16 cellular contexts compared by ENCODE assay signal in genomic region chr4:1182313-1182712, GRCh38. TPM values are rescaled to one million over a fixed set of nuclear protein-coding genes. Genes with fewer than 3 reads are reported as not detected.
DNase-seq lines count a peak whose midpoint lies in the region; ATAC-seq, FAIRE-seq and TF ChIP-seq lines count a peak whose summit lies in the region.
"Had no signal": no experiment of that assay in that cellular context is flagged by ENCODE, and none has a peak within 500 bp of the region (broad histone marks: within the 10 kb centered on the region; RNA-seq: fewer than 3 reads in every experiment).

No MANE protein-coding gene starts in this region.

- peak overlapping the region; percentile 52 for H3K27ac Mint-ChIP-seq in T-helper 2 cell treated with Interferon-gamma antibody and Interleukin-4, amounts not matched to agents 5 μg/mL and 100 μg/mL, for 36 hours
- H3K27ac Mint-ChIP-seq in stimulated activated effector memory CD8-positive, alpha-beta T cell treated with anti-CD3 and anti-CD28 coated beads, Interleukin-12 subunit alpha, Interleukin-12 subunit beta, amount 100 ng/mL, for 72 hours = peak overlapping the region; percentile 30
- H3K27ac Mint-ChIP-seq in activated CD8-positive, alpha-beta T cell treated with anti-CD3 and anti-CD28 coated beads, Interleukin-2, amount 10 ng/mL, durations not matched to agents 7 days and 5 days = no peak overlapping the region
- H3K27ac Mint-ChIP-seq: GM23338 had no signal

- intact Hi-C loops in IMR-90 (cut with micrococcal nuclease) = no loop called here

- BruUV-seq in IMR-90 (replicated peaks; lab: Mats Ljungman, UMichigan) = no TSS peak

- no peak overlapping the region for H2BK15ac ChIP-seq in IMR-90 (ENCODE audit: low read depth, low read length)

- H3K18ac ChIP-seq in IMR-90 (ENCODE audit: low read depth, low read length) = no peak overlapping the region; the same call in 1 of the 2 replicates

- TF ChIP-seq RAD21 in IMR-90 (IDR thresholded peaks at IDR 0.05; ENCODE audit: low read length) = no peak

- in situ Hi-C loops in IMR-90 (cut with MboI; ENCODE audit: low sequenced_read_pairs) = no loop called here

- H3K27me3 ChIP-seq in IMR-90 (ENCODE audit: control insufficient read depth, insufficient read depth, low read length) = no peaks in the 10 kb centered on the region
- H3K27me3 ChIP-seq: BLaER1 had no signal

- no peak overlapping the region for H3K4me2 ChIP-seq in IMR-90 (ENCODE audit: low read depth, low read length)
- H3K4me2 ChIP-seq: BLaER1, GM23338 had no signal

- POLR2A ChIA-PET in IMR-90 (lab: Charles Lee; ENCODE audit: unreplicated experiment) = no interaction called here
- POLR2A ChIA-PET in activated CD8-positive, alpha-beta T cell treated with anti-CD3 and anti-CD28 coated beads, Interleukin-2, amount 10 ng/mL, durations not matched to agents 7 days and 5 days (lab: Charles Lee) = no interaction called here

- H3K27me3 Mint-ChIP-seq in T-helper 2 cell treated with Interferon-gamma antibody and Interleukin-4, amounts not matched to agents 5 μg/mL and 100 μg/mL, for 36 hours (ENCODE audit: low read depth) = no peaks in the 10 kb centered on the region
- H3K27me3 Mint-ChIP-seq in activated CD8-positive, alpha-beta T cell treated with anti-CD3 and anti-CD28 coated beads, Interleukin-2, amount 10 ng/mL, durations not matched to agents 7 days and 5 days (ENCODE audit: low read depth) = peaks cover 2% of the 10 kb centered on the region

- peaks cover 48% of the 10 kb centered on the region for H3K36me3 Mint-ChIP-seq in T-helper 2 cell treated with Interferon-gamma antibody and Interleukin-4, amounts not matched to agents 5 μg/mL and 100 μg/mL, for 36 hours (ENCODE audit: low read depth)
- peaks cover 4% of the 10 kb centered on the region for H3K36me3 Mint-ChIP-seq in stimulated activated effector memory CD8-positive, alpha-beta T cell treated with anti-CD3 and anti-CD28 coated beads, Interleukin-12 subunit alpha, Interleukin-12 subunit beta, amount 100 ng/mL, for 72 hours
- H3K36me3 Mint-ChIP-seq in activated CD8-positive, alpha-beta T cell treated with anti-CD3 and anti-CD28 coated beads, Interleukin-2, amount 10 ng/mL, durations not matched to agents 7 days and 5 days (ENCODE audit: low read depth) = peaks cover 30% of the 10 kb centered on the region

- TF ChIP-seq CTCF in IMR-90 (conservative IDR thresholded peaks at IDR 0.05; ENCODE audit: low read depth, low read length) = no peak

- no peak overlapping the region for H2AK9ac ChIP-seq in IMR-90 (replicated peaks; ENCODE audit: low read depth, low read length, poor library complexity)

- H3K27ac ChIP-seq in IMR-90 (ENCODE audit: insufficient read depth, low read length) = no peak overlapping the region
- H3K27ac ChIP-seq: BLaER1 had no signal

- H2AFZ ChIP-seq in IMR-90 (replicated peaks; ENCODE audit: low read length, poor library complexity) = no peak overlapping the region
- H2AFZ ChIP-seq: GM23338 had no signal

- no peak overlapping the region; the same call in 1 of the 2 replicates for H4K5ac ChIP-seq in IMR-90 (ENCODE audit: low read depth, low read length)

- H3K4me1 ChIP-seq in IMR-90 (ENCODE audit: control insufficient read depth, insufficient read depth, low read length) = peaks cover 12% of the 10 kb centered on the region

- peaks cover 23% of the 10 kb centered on the region for H3K4me1 Mint-ChIP-seq in T-helper 2 cell treated with Interferon-gamma antibody and Interleukin-4, amounts not matched to agents 5 μg/mL and 100 μg/mL, for 36 hours (ENCODE audit: low read depth)
- H3K4me1 Mint-ChIP-seq in stimulated activated effector memory CD8-positive, alpha-beta T cell treated with anti-CD3 and anti-CD28 coated beads, Interleukin-12 subunit alpha, Interleukin-12 subunit beta, amount 100 ng/mL, for 72 hours = peaks cover 64% of the 10 kb centered on the region
- H3K4me1 Mint-ChIP-seq in activated CD8-positive, alpha-beta T cell treated with anti-CD3 and anti-CD28 coated beads, Interleukin-2, amount 10 ng/mL, durations not matched to agents 7 days and 5 days (ENCODE audit: low read depth) = peaks cover 44% of the 10 kb centered on the region
- H3K4me1 Mint-ChIP-seq: GM23338 had no signal

- H3K23ac ChIP-seq in IMR-90 (ENCODE audit: low read depth, low read length) = no peak overlapping the region

- peak; percentile 3 for FAIRE-seq in frontal cortex (lab: Jason Lieb, UNC)
- FAIRE-seq: GM18507 had no signal

- H3K56ac ChIP-seq in IMR-90 (ENCODE audit: extremely low read depth, insufficient read depth, low read length) = no peak overlapping the region

- H2BK20ac ChIP-seq in IMR-90 (ENCODE audit: low read depth, low read length) = no peak overlapping the region

- H3K9me1 ChIP-seq in IMR-90 (ENCODE audit: insufficient read depth, low read length) = no peaks in the 10 kb centered on the region

- H2BK120ac ChIP-seq in IMR-90 (ENCODE audit: low read depth, low read length) = peak overlapping the region; percentile 85

- no peak for ATAC-seq in IMR-90 (ENCODE audit: low read depth)
- no peak for ATAC-seq in stimulated activated effector memory CD8-positive, alpha-beta T cell treated with anti-CD3 and anti-CD28 coated beads, Interleukin-12 subunit alpha, Interleukin-12 subunit beta, amount 100 ng/mL, for 72 hours
- no peak for ATAC-seq in activated CD8-positive, alpha-beta T cell treated with anti-CD3 and anti-CD28 coated beads, Interleukin-2, amount 10 ng/mL, durations not matched to agents 7 days and 5 days
- ATAC-seq: GM23338 had no signal

- peak overlapping the region; percentile 96 for H2BK5ac ChIP-seq in IMR-90 (ENCODE audit: low read depth, low read length, poor library complexity, severe bottlenecking)

- DNase-seq in T-helper 2 cell treated with Interferon-gamma antibody and Interleukin-4, amounts not matched to agents 5 μg/mL and 100 μg/mL, for 36 hours (ENCODE audit: low spot score) = no peak
- DNase-seq in T-helper 2 cell = no peak
- DNase-seq in IMR-90 = no peak
- DNase-seq in frontal cortex (ENCODE audit: low spot score in 2 of 2) = no peak
- no peak for DNase-seq in stimulated activated effector memory CD8-positive, alpha-beta T cell treated with anti-CD3 and anti-CD28 coated beads, Interleukin-12 subunit alpha, Interleukin-12 subunit beta, amount 100 ng/mL, for 72 hours (ENCODE audit: low spot score in 2 of 2)
- no peak for DNase-seq in activated CD8-positive, alpha-beta T cell treated with anti-CD3 and anti-CD28 coated beads, Interleukin-2, amount 10 ng/mL, durations not matched to agents 7 days and 5 days
- DNase-seq in stimulated activated CD8-positive, alpha-beta memory T cell treated with anti-CD3 and anti-CD28 coated beads, Interleukin-4, amount 100 ng/mL, for 48 hours = no peak
- DNase-seq: 8988T, AML-193, Calu3, DMS 273 treated with DMSO at 0.1 percent for 48 hours, H7 had no signal

- no peak overlapping the region for H3K14ac ChIP-seq in IMR-90 (replicated peaks; ENCODE audit: low read depth, low read length)

- H4K20me1 ChIP-seq in IMR-90 (ENCODE audit: insufficient read depth, low read length) = no peaks in the 10 kb centered on the region
- H4K20me1 ChIP-seq: BLaER1 had no signal

- H3K36me3 ChIP-seq in IMR-90 (ENCODE audit: control insufficient read depth, insufficient read depth, low read length) = no peaks in the 10 kb centered on the region
- H3K36me3 ChIP-seq: BLaER1 had no signal

- H3K9me3 Mint-ChIP-seq in T-helper 2 cell treated with Interferon-gamma antibody and Interleukin-4, amounts not matched to agents 5 μg/mL and 100 μg/mL, for 36 hours = peaks cover 30% of the 10 kb centered on the region
- peaks cover 12% of the 10 kb centered on the region for H3K9me3 Mint-ChIP-seq in stimulated activated effector memory CD8-positive, alpha-beta T cell treated with anti-CD3 and anti-CD28 coated beads, Interleukin-12 subunit alpha, Interleukin-12 subunit beta, amount 100 ng/mL, for 72 hours
- H3K9me3 Mint-ChIP-seq in activated CD8-positive, alpha-beta T cell treated with anti-CD3 and anti-CD28 coated beads, Interleukin-2, amount 10 ng/mL, durations not matched to agents 7 days and 5 days (ENCODE audit: insufficient read depth) = peaks cover 31% of the 10 kb centered on the region

- peaks cover 15% of the 10 kb centered on the region for H3K9me3 ChIP-seq in IMR-90 (ENCODE audit: control insufficient read depth, insufficient read depth, low read length)

- no peak overlapping the region for H3K4me3 Mint-ChIP-seq in T-helper 2 cell treated with Interferon-gamma antibody and Interleukin-4, amounts not matched to agents 5 μg/mL and 100 μg/mL, for 36 hours
- no peak overlapping the region for H3K4me3 Mint-ChIP-seq in stimulated activated effector memory CD8-positive, alpha-beta T cell treated with anti-CD3 and anti-CD28 coated beads, Interleukin-12 subunit alpha, Interleukin-12 subunit beta, amount 100 ng/mL, for 72 hours
- no peak overlapping the region for H3K4me3 Mint-ChIP-seq in activated CD8-positive, alpha-beta T cell treated with anti-CD3 and anti-CD28 coated beads, Interleukin-2, amount 10 ng/mL, durations not matched to agents 7 days and 5 days
- H3K4me3 Mint-ChIP-seq: GM23338 had no signal

- H3K9ac ChIP-seq in IMR-90 (ENCODE audit: low read depth, low read length) = no peak overlapping the region
- H3K9ac ChIP-seq: BLaER1 had no signal

- CTCF ChIA-PET in IMR-90 (lab: Yijun Ruan, JAX) = no interaction called here
- CTCF ChIA-PET in activated CD8-positive, alpha-beta T cell treated with anti-CD3 and anti-CD28 coated beads, Interleukin-2, amount 10 ng/mL, durations not matched to agents 7 days and 5 days (lab: Charles Lee) = interaction anchor here (1.6 kb wide), 1 partner anchor 86 kb away, joined by 3 read pairs; no protein-coding TSS in a partner anchor

- TF ChIP-seq POLR2A in IMR-90 (IDR thresholded peaks at IDR 0.05; ENCODE audit: low read depth, low read length) = no peak

- H4K91ac ChIP-seq in IMR-90 (ENCODE audit: insufficient read depth, low read depth, low read length) = no peak overlapping the region

- dilution Hi-C loops in IMR-90 (cut with HindIII; ENCODE audit: low sequenced_read_pairs, unreplicated experiment) = no loop called here

- H3K79me1 ChIP-seq in IMR-90 (ENCODE audit: low read depth in 1 of 2, low read length in 2 of 2) = no peaks in the 10 kb centered on the region; a peak in 1 of 4 replicates

- no peak overlapping the region for H3K4me3 ChIP-seq in IMR-90 (ENCODE audit: insufficient read depth, low read depth, low read length)
- H3K4me3 ChIP-seq: BLaER1, GM23338 had no signal

- no peak overlapping the region for H3K4ac ChIP-seq in IMR-90 (ENCODE audit: low read depth, low read length)

- no peak overlapping the region; a peak in 1 of 4 replicates for H4K8ac ChIP-seq in IMR-90 (ENCODE audit: low read depth in 2 of 2, low read length in 2 of 2)

- no peak overlapping the region for H2AK5ac ChIP-seq in IMR-90 (ENCODE audit: low read depth, low read length)

TF ChIP-seq in IMR-90, 13 proteins besides CTCF, POLR2A, EP300 and RAD21 (continues in another document):
- TF ChIP-seq RCOR1 (IDR thresholded peaks at IDR 0.05; ENCODE audit: insufficient replicate concordance, low read length) (no peak), BHLHE40 (IDR thresholded peaks at IDR 0.05; ENCODE audit: low read depth, low read length) (no peak)

RNA-seq across cellular contexts. Expression of gene SPON2, which starts 9.9 kb away (rescaled TPM):
- total RNA-seq in IMR-90 (2012; rRNA removed) (21.1 and 21.7 TPM in 2 replicates), frontal cortex (6.1 TPM)
- polyA plus RNA-seq in IMR-90 (2012; rRNA removed) = 177 and 209 TPM in 2 replicates
- polyA plus RNA-seq in IMR-90 (2012; cell fraction: cytosol; rRNA removed) = 208 and 420 TPM in 2 replicates
- 476 and 980 TPM in 2 replicates for polyA plus RNA-seq in IMR-90 (2012; cell fraction: nucleus; rRNA removed; ENCODE audit: low replicate concordance)
- total RNA-seq in activated CD8-positive, alpha-beta T cell treated with anti-CD3 and anti-CD28 coated beads, Interleukin-2, amount 10 ng/mL, durations not matched to agents 7 days and 5 days = 10 to 100 TPM; 14.7 to 14.9 TPM
- total RNA-seq: HT1080 had no signal
